Comparison of ENCODE assay signal across 8 cellular contexts in the genomic region with DNA sequence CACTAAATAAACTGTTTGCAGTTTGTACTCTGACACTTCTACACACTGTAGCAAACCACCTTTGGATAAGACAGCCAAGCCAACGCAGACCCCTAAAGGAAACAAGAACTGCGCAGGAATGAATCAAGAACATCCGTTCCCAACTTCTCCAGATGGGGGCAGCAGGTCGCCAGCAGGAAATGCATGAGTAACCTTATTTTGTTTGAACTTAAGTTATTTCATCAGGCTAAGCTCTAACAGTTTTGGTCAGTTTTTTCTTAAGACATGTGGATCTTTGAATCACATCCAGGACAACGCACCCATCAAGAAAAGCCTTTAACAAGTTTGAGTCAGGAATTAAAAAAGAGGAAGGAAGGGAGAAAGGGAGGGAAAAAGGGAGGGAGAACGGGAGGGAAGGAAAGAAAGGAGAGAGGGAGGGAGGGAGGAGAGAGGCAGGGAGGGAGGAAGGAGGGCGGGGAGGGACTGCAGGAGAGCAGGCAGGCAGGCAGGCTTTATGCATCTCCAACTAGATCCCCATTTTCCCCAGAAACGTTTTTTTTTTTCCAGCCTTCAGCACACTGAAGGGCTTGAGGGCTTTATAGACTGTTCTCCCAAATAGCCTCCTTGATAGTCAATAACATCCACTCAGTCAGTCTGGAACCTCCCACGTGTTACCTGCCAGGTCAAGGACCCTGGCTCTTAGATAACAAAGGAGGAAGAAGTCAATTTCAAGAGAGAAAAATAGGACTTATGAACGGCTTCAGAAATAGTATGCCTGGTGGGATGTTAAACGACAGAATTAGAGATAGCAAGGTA. TPM values are rescaled to one million over a fixed set of nuclear protein-coding genes. Genes with fewer than 3 reads are reported as not detected.
DNase-seq lines count a peak whose midpoint lies in the region; ATAC-seq, FAIRE-seq and TF ChIP-seq lines count a peak whose summit lies in the region.

No MANE protein-coding gene starts in this region.

- no peaks in the 10 kb centered on the region for H3K9me2 ChIP-seq in hepatocyte (replicated peaks; ENCODE audit: insufficient read depth)

- no peak for FAIRE-seq in astrocyte (lab: Jason Lieb, UNC)

- peaks cover 2% of the 10 kb centered on the region for H3K4me1 Mint-ChIP-seq in astrocyte (ENCODE audit: low read depth, unreplicated experiment)

- DNase-seq in GM10266 (ENCODE audit: extremely low spot score) (peak; percentile 65), NCI-H146 (lab: John Stamatoyannopoulos, UW) (peak; percentile 78), T-helper 2 cell (peak in 4 of 5 experiments; percentile 21 to 64 (median 40)), astrocyte (ENCODE audit: low read depth) (peak; percentile 74), hepatocyte (ENCODE audit: low spot score) (peak; percentile 83), retinal pigment epithelial cell (ENCODE audit: low read depth) (peak; percentile 51)

- H3K4me3 ChIP-seq in astrocyte (ENCODE audit: insufficient read depth, low read depth, low read length) (peak overlapping the region; percentile 46), hepatocyte (no peak overlapping the region), retinal pigment epithelial cell (ENCODE audit: low read length) (peak overlapping the region; percentile 39)

- peak overlapping the region; percentile 87 for H3K27ac Mint-ChIP-seq in astrocyte (ENCODE audit: unreplicated experiment)

- no peaks in the 10 kb centered on the region for H3K9me3 Mint-ChIP-seq in astrocyte (ENCODE audit: unreplicated experiment)

- ATAC-seq in GM21390 (IDR thresholded peaks at IDR 0.05; ENCODE audit: unreplicated experiment) (no peak), GM21360 (IDR thresholded peaks at IDR 0.05; ENCODE audit: unreplicated experiment) (no peak)

- peak overlapping the region; percentile 90 for H3K4me2 ChIP-seq in astrocyte (ENCODE audit: low read length)
- peak overlapping the region; percentile 76 for H3K4me2 ChIP-seq in hepatocyte

- H3K36me3 ChIP-seq in astrocyte (ENCODE audit: insufficient read depth, low read length) (no peaks in the 10 kb centered on the region), hepatocyte (replicated peaks; ENCODE audit: insufficient read depth, low read depth) (no peaks in the 10 kb centered on the region)

- peak overlapping the region; percentile 44 for H3K27ac ChIP-seq in astrocyte (ENCODE audit: low read depth, low read length)
- peak overlapping the region; percentile 29 for H3K27ac ChIP-seq in hepatocyte

- H3K27me3 ChIP-seq in astrocyte (ENCODE audit: insufficient read depth, low read length) (no peaks in the 10 kb centered on the region), hepatocyte (no peaks in the 10 kb centered on the region)

- peaks cover 4% of the 10 kb centered on the region for H3K27me3 Mint-ChIP-seq in astrocyte (ENCODE audit: low read depth, unreplicated experiment)

- H2AFZ ChIP-seq in astrocyte (ENCODE audit: low read depth, low read length) (peak overlapping the region; percentile 42), hepatocyte (peak overlapping the region; percentile 61)

- no peaks in the 10 kb centered on the region for H3K36me3 Mint-ChIP-seq in astrocyte (ENCODE audit: low read depth, unreplicated experiment)

- peak overlapping the region; percentile 71 for H3K4me3 Mint-ChIP-seq in astrocyte (ENCODE audit: unreplicated experiment)

- H3K9ac ChIP-seq in astrocyte (ENCODE audit: low read length): peak overlapping the region; percentile 75

- TF ChIP-seq CTCF in GM10266 (IDR thresholded peaks at IDR 0.05; ENCODE audit: control insufficient read depth, insufficient read depth, low read depth, missing control alignments): peak; percentile 87
- TF ChIP-seq CTCF in astrocyte (IDR thresholded peaks at IDR 0.05; ENCODE audit: insufficient read depth, low read depth, low read length): peak; percentile 83
- peak; percentile 85 for TF ChIP-seq CTCF in hepatocyte (IDR thresholded peaks at IDR 0.05; ENCODE audit: poor library complexity)
- peak; percentile 89 for TF ChIP-seq CTCF in retinal pigment epithelial cell (conservative IDR thresholded peaks at IDR 0.05; ENCODE audit: low read depth, low read length)

- no peaks in the 10 kb centered on the region for H3K9me3 ChIP-seq in astrocyte (ENCODE audit: insufficient read depth, low read depth, low read length)
- no peaks in the 10 kb centered on the region for H3K9me3 ChIP-seq in hepatocyte (ENCODE audit: low read depth)

- WGBS in hepatocyte (ENCODE audit: low lambda C conversion rate, missing lambda C conversion rate): 7% methylated on average over 10 of the region's 11 CpGs

- H4K20me1 ChIP-seq in astrocyte (ENCODE audit: insufficient read depth, low read length) (no peaks in the 10 kb centered on the region), hepatocyte (ENCODE audit: insufficient read depth, poor library complexity, severe bottlenecking) (no peaks in the 10 kb centered on the region)

- H3K79me2 ChIP-seq in astrocyte (ENCODE audit: insufficient read depth, low read length) (no peaks in the 10 kb centered on the region), hepatocyte (no peaks in the 10 kb centered on the region)

- H3K4me1 ChIP-seq in astrocyte (ENCODE audit: insufficient read depth, low read length): peaks cover 4% of the 10 kb centered on the region
- H3K4me1 ChIP-seq in hepatocyte (ENCODE audit: insufficient read depth): peaks cover 10% of the 10 kb centered on the region

RNA-seq across cellular contexts. Expression of gene BHMT, which starts 22.2 kb away (rescaled TPM):
- not detected in 2 replicates for total RNA-seq in astrocyte
- total RNA-seq in hepatocyte: 14.1 and 22.1 TPM in 2 replicates
- 9.7 and 10.2 TPM in 2 replicates for polyA plus RNA-seq in hepatocyte

Comparison
In these comparisons a context has a peak if more than half of its experiments do, and no peak if none do; other contexts are left out.
1. RNA of gene BHMT, which starts 22.2 kb away (total RNA-seq): 14.1 to 22.1 TPM in hepatocyte; not detected in astrocyte; every median in the first group is over 10 times any median in the second.
2. Peak in every context shown above with its lines, with median percentiles within 50 percentile points of each other: DNase-seq and CTCF ChIP-seq.